Comparison of ENCODE assay signal across 6 cellular contexts in genomic region chr19:12913871-12914690, GRCh38. TPM values are rescaled to one million over a fixed set of nuclear protein-coding genes. Genes with fewer than 3 reads are reported as not detected.
DNase-seq lines count a peak whose midpoint lies in the region; ATAC-seq and TF ChIP-seq lines count a peak whose summit lies in the region.

No MANE protein-coding gene starts in this region.

- peaks cover 12% of the 10 kb centered on the region for H3K27me3 Mint-ChIP-seq in endodermal cell (ENCODE audit: insufficient read depth)

- peaks cover 22% of the 10 kb centered on the region for H3K4me1 Mint-ChIP-seq in endodermal cell

- no peak overlapping the region for H3K27ac ChIP-seq in endodermal cell (ENCODE audit: low read depth, low read length)

- H3K27ac Mint-ChIP-seq in endodermal cell, result peak overlapping the region; percentile 97

- WGBS in endodermal cell (ENCODE audit: insufficient coverage in 1 of 2, insufficient read length in 1 of 2), 2 experiments, result 87 to 96% methylated on average over 9 to 11 of the region's 12 CpGs

- peaks cover 6% of the 10 kb centered on the region for H3K4me1 ChIP-seq in endodermal cell (ENCODE audit: control insufficient read depth, insufficient read depth, low read length)

- H3K36me3 Mint-ChIP-seq in endodermal cell (ENCODE audit: low read depth), result no peaks in the 10 kb centered on the region

- H3K27me3 ChIP-seq in endodermal cell (ENCODE audit: control insufficient read depth, insufficient read depth, low read length, poor library complexity, severe bottlenecking), result no peaks in the 10 kb centered on the region

- no peak overlapping the region for H3K4me3 ChIP-seq in endodermal cell (ENCODE audit: low read length)

- H3K4me3 Mint-ChIP-seq in endodermal cell, result peak overlapping the region; percentile 45

- H3K9me3 Mint-ChIP-seq in endodermal cell, result peaks cover 7% of the 10 kb centered on the region

- H3K9me3 ChIP-seq in endodermal cell (ENCODE audit: control insufficient read depth, low read length), result no peaks in the 10 kb centered on the region

- H3K9ac ChIP-seq in endodermal cell (ENCODE audit: extremely low read depth, low read length, poor library complexity, severe bottlenecking), result no peak overlapping the region

- DNase-seq in DMS153 (lab: John Stamatoyannopoulos, UW) (peak; percentile 52), SKM-1 (lab: John Stamatoyannopoulos, UW; ENCODE audit: unreplicated experiment) (peak; percentile 59), endodermal cell (peak; percentile 64), superior temporal gyrus (ENCODE audit: extremely low spot score) (peak; percentile 20), iPS-NIHi7 (ENCODE audit: extremely low spot score) (no peak)

- TF ChIP-seq CTCF in endodermal cell (conservative IDR thresholded peaks at IDR 0.05), result no peak

- no peaks in the 10 kb centered on the region for H3K36me3 ChIP-seq in endodermal cell (ENCODE audit: control insufficient read depth, insufficient read depth, low read length)

- ATAC-seq in GM18909 (IDR thresholded peaks at IDR 0.05; ENCODE audit: poor library complexity, unreplicated experiment), result no peak

RNA-seq across cellular contexts. Expression of gene SYCE2, which starts 5.0 kb away (rescaled TPM):
- 1 to 10 TPM; 2.4 to 3.9 TPM for total RNA-seq in endodermal cell
- polyA plus RNA-seq in endodermal cell (2013, experiment 1 of 2), result 3.6 TPM
- polyA plus RNA-seq in endodermal cell (2013, experiment 2 of 2), result 4.3 TPM

RNA-seq across cellular contexts. Expression of gene FARSA, which starts 19.4 kb away (rescaled TPM):
- 10 to 100 TPM; 65.1 to 70.8 TPM for total RNA-seq in endodermal cell
- 43.7 TPM for polyA plus RNA-seq in endodermal cell (2013, experiment 1 of 2)
- 40.0 TPM for polyA plus RNA-seq in endodermal cell (2013, experiment 2 of 2)

RNA-seq across cellular contexts. Expression of gene GCDH, which starts 23.1 kb away (rescaled TPM):
- 10 to 100 TPM; 58.1 to 62.9 TPM for total RNA-seq in endodermal cell
- 30.6 TPM for polyA plus RNA-seq in endodermal cell (2013, experiment 1 of 2)
- polyA plus RNA-seq in endodermal cell (2013, experiment 2 of 2), result 25.9 TPM

RNA-seq across cellular contexts. Expression of gene CALR, which starts 24.3 kb away (rescaled TPM):
- 1,000 to 10,000 TPM in 1 of 2 donors, 100 to 1,000 TPM in 1; 873 to 1,303 TPM for total RNA-seq in endodermal cell
- 723 TPM for polyA plus RNA-seq in endodermal cell (2013, experiment 1 of 2)
- polyA plus RNA-seq in endodermal cell (2013, experiment 2 of 2), result 735 TPM

RNA-seq across cellular contexts. Expression of gene KLF1, which starts 27.1 kb away (rescaled TPM):
- 1 to 10 TPM in 1 of 2 donors, under 1 TPM in 1; 0.91 to 1.0 TPM for total RNA-seq in endodermal cell
- polyA plus RNA-seq in endodermal cell (2013, experiment 1 of 2), result 0.14 TPM
- not detected for polyA plus RNA-seq in endodermal cell (2013, experiment 2 of 2)
